ENCODE assay signal across 8 cellular contexts in the genomic region with DNA sequence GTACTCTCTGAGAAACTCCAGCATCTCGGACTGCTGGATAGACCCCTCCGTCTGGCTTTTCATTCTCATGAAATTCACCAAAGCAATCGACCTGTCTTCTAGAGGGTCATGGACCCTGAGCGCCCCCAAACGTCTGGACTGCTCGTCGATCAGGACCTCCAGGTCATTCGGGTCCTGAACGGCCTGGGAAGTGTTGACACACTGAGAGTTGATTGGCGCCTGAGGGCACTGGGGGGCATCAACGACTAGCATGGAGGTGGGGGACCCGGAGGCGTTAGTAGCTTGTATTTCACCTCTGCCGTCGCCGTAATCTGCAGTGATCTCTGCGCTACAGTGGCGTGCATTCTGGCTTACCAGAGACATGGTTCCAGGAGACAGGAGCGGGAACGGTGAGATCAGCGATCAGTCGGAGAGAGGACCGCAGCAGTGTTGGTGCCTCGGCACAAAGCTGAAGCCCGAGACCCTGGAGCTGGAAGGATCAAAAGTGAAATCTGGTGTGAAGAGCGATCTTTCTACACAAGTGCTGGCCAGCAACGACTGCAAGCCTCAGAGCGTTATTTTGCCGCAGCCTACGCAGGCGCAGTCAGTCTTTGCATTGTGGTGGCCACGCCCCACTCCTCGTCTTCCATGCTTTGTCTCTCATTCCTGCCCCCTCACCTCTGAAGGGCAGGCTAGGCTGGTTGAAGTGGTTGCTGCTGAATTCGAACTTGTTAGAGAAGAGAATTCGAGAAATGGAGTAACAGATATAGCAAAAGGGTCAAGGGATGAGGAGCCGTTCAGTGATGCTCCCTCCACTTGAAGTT. TPM values are rescaled to one million over a fixed set of nuclear protein-coding genes. Genes with fewer than 3 reads are reported as not detected.
DNase-seq lines count a peak whose midpoint lies in the region; ATAC-seq, FAIRE-seq and TF ChIP-seq lines count a peak whose summit lies in the region.

A gene with protein sequence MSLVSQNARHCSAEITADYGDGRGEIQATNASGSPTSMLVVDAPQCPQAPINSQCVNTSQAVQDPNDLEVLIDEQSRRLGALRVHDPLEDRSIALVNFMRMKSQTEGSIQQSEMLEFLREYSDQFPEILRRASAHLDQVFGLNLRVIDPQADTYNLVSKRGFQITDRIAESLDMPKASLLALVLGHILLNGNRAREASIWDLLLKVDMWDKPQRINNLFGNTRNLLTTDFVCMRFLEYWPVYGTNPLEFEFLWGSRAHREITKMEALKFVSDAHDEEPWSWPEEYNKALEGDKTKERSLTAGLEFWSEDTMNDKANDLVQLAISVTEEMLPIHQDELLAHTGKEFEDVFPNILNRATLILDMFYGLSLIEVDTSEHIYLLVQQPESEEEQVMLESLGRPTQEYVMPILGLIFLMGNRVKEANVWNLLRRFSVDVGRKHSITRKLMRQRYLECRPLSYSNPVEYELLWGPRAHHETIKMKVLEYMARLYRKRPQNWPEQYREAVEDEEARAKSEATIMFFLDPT (minus strand): TSS at position 566 of the 803 bp plus-strand sequence. CDS start 203 bp downstream, at position 363.

- no peak within 1 kb of the TSS for H2AFZ ChIP-seq in smooth muscle cell (ENCODE audit: low read depth)

- ATAC-seq in T-cell (replicated peaks in 1 of 4), result peak in 1 of 4 experiments; percentile 29
- ATAC-seq in pancreas, result peak in 3 of 4 donors; percentile 65 to 80 (median 72)
- ATAC-seq in GM19324 (IDR thresholded peaks at IDR 0.05; ENCODE audit: low FRiP score, unreplicated experiment), result no peak

- CTCF ChIA-PET in T-cell (lab: Charles Lee), result no interaction called here

- H4K20me1 ChIP-seq in smooth muscle cell (ENCODE audit: low read depth), result no peaks in the 10 kb centered on the region

- H3K27me3 ChIP-seq in pancreas, result no peaks in the 10 kb centered on the region
- H3K27me3 ChIP-seq in smooth muscle cell (ENCODE audit: low read depth), result no peaks in the 10 kb centered on the region

- H3K27me3 Mint-ChIP-seq in CD14-positive monocyte (ENCODE audit: low read depth in 3 of 3) (peaks cover 2 to 11% (median 8%) of the 10 kb centered on the region in 3 donors), T-cell (peaks cover 3 to 31% of the 10 kb centered on the region in 2 donors)

- no peak for DNase-seq in CD14-positive monocyte (ENCODE audit: low spot score)
- peak in 6 of 34 experiments; percentile 1 to 6 (median 2) for DNase-seq in T-cell
- no peak for DNase-seq in coronary artery (ENCODE audit: low spot score)
- peak in 3 of 6 donors; percentile 11 to 51 (median 22) for DNase-seq in pancreas
- no peak for DNase-seq in smooth muscle cell (lab: John Stamatoyannopoulos, UW; ENCODE audit: unreplicated experiment)
- DNase-seq in GM12891 (ENCODE audit: insufficient read length, low spot score), result no peak
- no peak for DNase-seq in DMS53 treated with DMSO at 0.1 percent for 48 hours (lab: John Stamatoyannopoulos, UW; ENCODE audit: unreplicated experiment)

- TF ChIP-seq CTCF in CD14-positive monocyte (IDR thresholded peaks at IDR 0.05) (no peak), coronary artery (IDR thresholded peaks at IDR 0.05) (no peak), pancreas (IDR thresholded peaks at IDR 0.05) (no peak), smooth muscle cell (IDR thresholded peaks at IDR 0.05; ENCODE audit: borderline replicate concordance, insufficient read depth, poor library complexity, severe bottlenecking) (no peak)

- no peaks in the 10 kb centered on the region for H3K9me3 ChIP-seq in pancreas
- no peaks in the 10 kb centered on the region for H3K9me3 ChIP-seq in smooth muscle cell (replicated peaks; ENCODE audit: low read depth)

- H3K4me3 ChIP-seq in coronary artery, result peak within 1 kb of the TSS; percentile 66
- H3K4me3 ChIP-seq in pancreas, result peak within 1 kb of the TSS in 2 of 4 donors; percentile 3 to 20
- H3K4me3 ChIP-seq in smooth muscle cell, result no peak within 1 kb of the TSS

- FAIRE-seq in pancreas (lab: Jason Lieb, UNC), result no peak
- no peak for FAIRE-seq in GM12891 (lab: Jason Lieb, UNC)

- peaks cover 7% of the 10 kb centered on the region for H3K4me1 Mint-ChIP-seq in CD14-positive monocyte
- peaks cover 6 to 11% (median 7%) of the 10 kb centered on the region in 3 donors for H3K4me1 Mint-ChIP-seq in T-cell

- TF ChIP-seq POLR2A in GM12891 (IDR thresholded peaks at IDR 0.05; ENCODE audit: low read depth, low read length), result no peak

- H3K36me3 Mint-ChIP-seq in CD14-positive monocyte (no peaks in the 10 kb centered on the region), T-cell (no peaks in the 10 kb centered on the region)

- POLR2A ChIA-PET in T-cell (lab: Charles Lee), result no interaction called here

- intact Hi-C loops in CD14-positive monocyte (cut with micrococcal nuclease), result no loop called here
- intact Hi-C loops in pancreas (cut with DNase I), result no loop called here

- H3K9ac ChIP-seq in smooth muscle cell (ENCODE audit: low read depth), result no peak within 1 kb of the TSS

- H3K79me2 ChIP-seq in smooth muscle cell (ENCODE audit: low read depth), result no peaks in the 10 kb centered on the region

- H3K4me2 ChIP-seq in smooth muscle cell, result no peak within 1 kb of the TSS

- peak within 1 kb of the TSS; percentile 42 to 45 for H3K4me3 Mint-ChIP-seq in CD14-positive monocyte
- peak within 1 kb of the TSS; percentile 67 to 82 (median 69) for H3K4me3 Mint-ChIP-seq in T-cell

- no peaks in the 10 kb centered on the region for H3K36me3 ChIP-seq in pancreas
- H3K36me3 ChIP-seq in smooth muscle cell (ENCODE audit: low read depth), result no peaks in the 10 kb centered on the region

- H3F3A ChIP-seq in smooth muscle cell (ENCODE audit: low read depth), result no peaks in the 10 kb centered on the region

- peaks cover 0 to 4% (median 2%) of the 10 kb centered on the region in 7 donors for H3K9me3 Mint-ChIP-seq in CD14-positive monocyte
- H3K9me3 Mint-ChIP-seq in T-cell, result peaks cover 0 to 1% (median 0%) of the 10 kb centered on the region in 3 donors

- H3K27ac Mint-ChIP-seq in CD14-positive monocyte (no peak within 1 kb of the TSS), T-cell (no peak within 1 kb of the TSS)

- H3K4me1 ChIP-seq in pancreas, result no peaks in the 10 kb centered on the region
- H3K4me1 ChIP-seq in smooth muscle cell (ENCODE audit: low read depth), result no peaks in the 10 kb centered on the region

- H3K27ac ChIP-seq in coronary artery, result no peak within 1 kb of the TSS
- H3K27ac ChIP-seq in pancreas, result no peak within 1 kb of the TSS
- no peak within 1 kb of the TSS for H3K27ac ChIP-seq in smooth muscle cell (ENCODE audit: low read depth)

- WGBS in pancreas, 2 donors, result 9 to 45% methylated on average over 36 of the region's 36 CpGs
- 90% methylated on average over 36 of the region's 36 CpGs for WGBS in smooth muscle cell (ENCODE audit: low lambda C conversion rate)

TF ChIP-seq in GM12891, 5 proteins besides CTCF, POLR2A, EP300 and RAD21:
- no peak for TF ChIP-seq SPI1 (IDR thresholded peaks at IDR 0.05; ENCODE audit: low read depth, low read length)
- TF ChIP-seq POLR2AphosphoS5 (IDR thresholded peaks at IDR 0.05; ENCODE audit: low read depth, low read length), result no peak
- no peak for TF ChIP-seq TAF1 (IDR thresholded peaks at IDR 0.05; ENCODE audit: low read depth, low read length)
- no peak for TF ChIP-seq PAX5 (IDR thresholded peaks at IDR 0.05; ENCODE audit: insufficient read depth, low read length, severe bottlenecking)
- TF ChIP-seq POU2F2 (IDR thresholded peaks at IDR 0.05; ENCODE audit: low read depth, low read length), result no peak
TF ChIP-seq in GM12891: peak in this region for 0.

RNA-seq across cellular contexts. Expression of the gene that starts here (rescaled TPM):
- polyA plus RNA-seq in CD14-positive monocyte (not detected), pancreas (under 1 TPM in 1 of 2 donors, not detected in 1; 0.14 TPM), smooth muscle cell (not detected in 2 replicates)
- total RNA-seq in T-cell (not detected), pancreas (not detected), smooth muscle cell (not detected in 2 replicates)
- polyA plus RNA-seq in GM12891 (2012; ENCODE audit: low read depth, missing spikeins), result not detected

Comparison
In these comparisons a context has a peak if more than half of its experiments do, and no peak if none do; other contexts are left out.
1. Peak in ATAC-seq in pancreas; RNA of the gene not detected or under 1 TPM.